In genomic region chr12:56105503-56105902, GRCh38 we compare ENCODE assay signal across 9 cellular contexts. TPM values are rescaled to one million over a fixed set of nuclear protein-coding genes. Genes with fewer than 3 reads are reported as not detected.
DNase-seq lines count a peak whose midpoint lies in the region; ATAC-seq and TF ChIP-seq lines count a peak whose summit lies in the region.
"Had no signal": no experiment of that assay in that cellular context is flagged by ENCODE, and none has a peak within 500 bp of the region (broad histone marks: within the 10 kb centered on the region; RNA-seq: fewer than 3 reads in every experiment).

No MANE protein-coding gene starts in this region.

- H3K36me3 ChIP-seq in colonic mucosa, result peaks cover 19% of the 10 kb centered on the region

- H3K4me3 Mint-ChIP-seq in naive B cell, result peak overlapping the region; percentile 95 to 100 (median 99)

- ATAC-seq in naive B cell (ENCODE audit: low read depth in 2 of 2) (no peak), GM19467 (IDR thresholded peaks at IDR 0.05; ENCODE audit: unreplicated experiment) (no peak), GM19324 (IDR thresholded peaks at IDR 0.05; ENCODE audit: low FRiP score, unreplicated experiment) (no peak)

- in situ Hi-C loops in KBM-7 (cut with MboI; ENCODE audit: low pct_unique_long_range_greater_than_20kb, low sequenced_read_pairs), result no loop called here

- H3K27me3 ChIP-seq in colonic mucosa, result no peaks in the 10 kb centered on the region

- no peaks in the 10 kb centered on the region for H3K9me3 ChIP-seq in colonic mucosa

- peak overlapping the region; percentile 74 to 95 for H3K9ac ChIP-seq in colonic mucosa (ENCODE audit: low read depth in 2 of 2, low read length in 2 of 2)

- H3K36me3 Mint-ChIP-seq in naive B cell, result peaks cover under 1 to 3% of the 10 kb centered on the region in 2 donors

- H3K4me3 ChIP-seq in AG04449 (ENCODE audit: low read depth, low read length) (peak overlapping the region; percentile 88), colonic mucosa (peak overlapping the region; percentile 89)
- H3K4me3 ChIP-seq in Jurkat, Clone E6-1 (ENCODE audit: low read length), result peak overlapping the region; percentile 91

- POLR2A ChIA-PET in AG04449 (lab: Yijun Ruan, JAX), result interaction anchor here (0.7 to 3.7 kb wide), 2 partner anchors 11 to 58 kb away, joined by 7 to 49 read pairs; partner anchors contain the start of genes RPL41 and ZC3H10

- peak overlapping the region; percentile 89 for H3K27ac ChIP-seq in colonic mucosa

- no peak for DNase-seq in AG04449 (ENCODE audit: low read depth, low spot score)
- no peak for DNase-seq in Jurkat, Clone E6-1 (ENCODE audit: low read depth, low spot score)
- no peak for DNase-seq in colonic mucosa
- no peak for DNase-seq in naive B cell
- no peak for DNase-seq in inferior parietal cortex (ENCODE audit: extremely low spot score)
- DNase-seq in KBM-7, result no peak
- DNase-seq: NCI-H2107 had no signal

- TF ChIP-seq CTCF in AG04449 (IDR thresholded peaks at IDR 0.05; ENCODE audit: insufficient read depth, low read length, missing control alignments) (no peak), colonic mucosa (IDR thresholded peaks at IDR 0.05) (no peak)

- intact Hi-C loops in colonic mucosa (cut with DNase I), result no loop called here

- H3K27me3 Mint-ChIP-seq in naive B cell, result no peaks in the 10 kb centered on the region

- H3K4me1 Mint-ChIP-seq in naive B cell, result peaks cover 19 to 37% (median 36%) of the 10 kb centered on the region in 3 donors

- CTCF ChIA-PET in AG04449 (lab: Yijun Ruan, JAX), result interaction anchor here (1.1 to 4.7 kb wide), 8 partner anchors 9 to 364 kb away, joined by 3 to 34 read pairs (median 12); partner anchors contain the start of genes ERBB3 and ZC3H10

- H3K27ac Mint-ChIP-seq in naive B cell, result peak overlapping the region in 5 of 6 donors; percentile 35 to 97 (median 89)

- H3K9me3 Mint-ChIP-seq in naive B cell, result no peaks in the 10 kb centered on the region

- H3K4me1 ChIP-seq in colonic mucosa, result no peaks in the 10 kb centered on the region

RNA-seq across cellular contexts. Expression of gene PA2G4, which starts 1.1 kb away (rescaled TPM):
- 525 TPM for polyA plus RNA-seq in Jurkat, Clone E6-1 (2012; ENCODE audit: insufficient read depth, insufficient read length)
- total RNA-seq in colonic mucosa, result 100 to 1,000 TPM in 1 of 2 donors, 10 to 100 TPM in 1; 69.6 to 155 TPM
- 100 to 1,000 TPM; 124 to 141 (median 132) TPM for polyA plus RNA-seq in naive B cell (ENCODE audit: low read depth in 6 of 6)

RNA-seq across cellular contexts. Expression of gene RPL41, which starts 10.9 kb away (rescaled TPM):
- 8,487 TPM for polyA plus RNA-seq in Jurkat, Clone E6-1 (2012; ENCODE audit: insufficient read depth, insufficient read length)
- total RNA-seq in colonic mucosa, result 1,000 to 10,000 TPM; 3,248 to 3,669 TPM
- 1,000 to 10,000 TPM; 5,503 to 9,903 (median 8,851) TPM for polyA plus RNA-seq in naive B cell (ENCODE audit: low read depth in 6 of 6)

RNA-seq across cellular contexts. Expression of gene ZC3H10, which starts 12.6 kb away (rescaled TPM):
- 9.6 TPM for polyA plus RNA-seq in Jurkat, Clone E6-1 (2012; ENCODE audit: insufficient read depth, insufficient read length)
- total RNA-seq in colonic mucosa, result 1 to 10 TPM; 3.5 to 6.1 TPM
- 1 to 10 TPM; 1.0 to 7.8 (median 3.4) TPM for polyA plus RNA-seq in naive B cell (ENCODE audit: low read depth in 6 of 6)

RNA-seq across cellular contexts. Expression of gene ESYT1, which starts 22.6 kb away (rescaled TPM):
- polyA plus RNA-seq in Jurkat, Clone E6-1 (2012; ENCODE audit: insufficient read depth, insufficient read length), result 73.7 TPM
- total RNA-seq in colonic mucosa, result 10 to 100 TPM; 63.9 to 72.8 TPM
- 100 to 1,000 TPM; 145 to 293 (median 196) TPM for polyA plus RNA-seq in naive B cell (ENCODE audit: low read depth in 6 of 6)

RNA-seq across cellular contexts. Expression of gene ERBB3, which starts 25.5 kb away (rescaled TPM):
- polyA plus RNA-seq in Jurkat, Clone E6-1 (2012; ENCODE audit: insufficient read depth, insufficient read length), result 1.6 TPM
- total RNA-seq in colonic mucosa, result 100 to 1,000 TPM; 158 to 206 TPM
- polyA plus RNA-seq in naive B cell (ENCODE audit: low read depth in 6 of 6), result not detected
